In genomic region chr14:23061995-23062394, GRCh38 we compare ENCODE assay signal across 11 cellular contexts. TPM values are rescaled to one million over a fixed set of nuclear protein-coding genes. Genes with fewer than 3 reads are reported as not detected.
DNase-seq lines count a peak whose midpoint lies in the region; ATAC-seq and TF ChIP-seq lines count a peak whose summit lies in the region.
"Had no signal": no experiment of that assay in that cellular context is flagged by ENCODE, and none has a peak within 500 bp of the region (broad histone marks: within the 10 kb centered on the region; RNA-seq: fewer than 3 reads in every experiment).

No MANE protein-coding gene starts in this region.

- peak overlapping the region; percentile 72 for H3K27ac ChIP-seq in RWPE2 (ENCODE audit: poor library complexity, severe bottlenecking)

- in situ Hi-C loops in Caki2 (cut with HindIII; ENCODE audit: low pct_unique_long_range_greater_than_20kb, low sequenced_read_pairs), result no loop called here

- peak; percentile 82 for DNase-seq in Caki2 (ENCODE audit: low read depth)
- peak; percentile 87 for DNase-seq in RWPE2 (ENCODE audit: low spot score)
- peak; percentile 97 for DNase-seq in fibroblast of villous mesenchyme (ENCODE audit: low read depth)
- peak; percentile 74 for DNase-seq in posterior vena cava (ENCODE audit: low spot score)
- DNase-seq in NCI-H524 (lab: John Stamatoyannopoulos, UW), result no peak
- DNase-seq in CD1c-positive myeloid dendritic cell (ENCODE audit: extremely low spot score), result no peak
- no peak for DNase-seq in NCI-H128 (lab: John Stamatoyannopoulos, UW; ENCODE audit: unreplicated experiment)

- H3K27me3 ChIP-seq in RWPE2 (ENCODE audit: insufficient read depth, poor library complexity, severe bottlenecking), result no peaks in the 10 kb centered on the region

- H3K4me3 ChIP-seq in RWPE2 (ENCODE audit: severe bottlenecking), result no peak overlapping the region
- no peak overlapping the region for H3K4me3 ChIP-seq in fibroblast of villous mesenchyme (ENCODE audit: low read depth, low read length)

- H3K4me1 ChIP-seq in RWPE2 (ENCODE audit: insufficient read depth, poor library complexity, severe bottlenecking), result peaks cover 13% of the 10 kb centered on the region

- peak; percentile 66 for ATAC-seq in RWPE2 (ENCODE audit: low read depth)
- no peak for ATAC-seq in GM21367 (IDR thresholded peaks at IDR 0.05; ENCODE audit: unreplicated experiment)
- ATAC-seq: stimulated activated memory B cell treated with anti-CD40 and anti-IgM and Interleukin-4, amounts not matched to agents 10 μg/mL and 1 μg/mL and 100 μg/mL, for 72 hours had no signal

- H3K36me3 ChIP-seq in RWPE2 (ENCODE audit: low read depth), result peaks cover 84% of the 10 kb centered on the region

- intact Hi-C loops in posterior vena cava (cut with DNase I), result no loop called here

- no peaks in the 10 kb centered on the region for H3K9me3 ChIP-seq in RWPE2 (ENCODE audit: severe bottlenecking)

- no peak for TF ChIP-seq CTCF in RWPE2 (IDR thresholded peaks at IDR 0.05; ENCODE audit: poor library complexity, severe bottlenecking)
- TF ChIP-seq CTCF in fibroblast of villous mesenchyme (IDR thresholded peaks at IDR 0.05; ENCODE audit: insufficient read depth, low read depth, low read length), result no peak

RNA-seq across cellular contexts. Expression of gene CDH24, which starts 4.7 kb away (rescaled TPM):
- total RNA-seq in Caki2 (2014; rRNA removed; shearing (Covaris generic); ENCODE audit: low replicate concordance), result 7.6 and 9.5 TPM in 2 replicates
- total RNA-seq in fibroblast of villous mesenchyme (6.4 and 10.8 TPM in 2 replicates), posterior vena cava (1 to 10 TPM; 1.8 to 2.9 TPM)

RNA-seq across cellular contexts. Expression of gene PSMB11, which starts 20.0 kb away (rescaled TPM):
- total RNA-seq in Caki2 (2014; rRNA removed; shearing (Covaris generic); ENCODE audit: low replicate concordance), result not detected in 2 replicates
- total RNA-seq in fibroblast of villous mesenchyme, result not detected in 2 replicates
- total RNA-seq in posterior vena cava, result not detected
- total RNA-seq: activated T-helper 2 cell treated with anti-CD3 and anti-CD28 coated beads, Interferon-gamma antibody, Interleukin-2, Interleukin-4, amounts not matched to agents 10 μg/mL and 5 μg/mL and 100 μg/mL, durations not matched to agents 14 hours and 24 hours and 36 hours; mononuclear cell had no signal

RNA-seq across cellular contexts. Expression of gene PSMB5, which starts 27.3 kb away (rescaled TPM):
- 225 and 270 TPM in 2 replicates for total RNA-seq in Caki2 (2014; rRNA removed; shearing (Covaris generic); ENCODE audit: low replicate concordance)
- 178 and 196 TPM in 2 replicates for total RNA-seq in fibroblast of villous mesenchyme
- total RNA-seq in posterior vena cava, result 10 to 100 TPM; 71.5 to 78.8 TPM

RNA-seq across cellular contexts. Expression of gene ACIN1, which starts 32.9 kb away (rescaled TPM):
- total RNA-seq in Caki2 (2014; rRNA removed; shearing (Covaris generic); ENCODE audit: low replicate concordance), result 31.6 and 49.1 TPM in 2 replicates
- total RNA-seq in fibroblast of villous mesenchyme, result 93.1 and 106 TPM in 2 replicates
- total RNA-seq in posterior vena cava, result 100 to 1,000 TPM in 1 of 2 donors, 10 to 100 TPM in 1; 85.9 to 112 TPM

RNA-seq across cellular contexts. Expression of gene C14orf119, which starts 33.3 kb away (rescaled TPM):
- 35.2 and 57.1 TPM in 2 replicates for total RNA-seq in Caki2 (2014; rRNA removed; shearing (Covaris generic); ENCODE audit: low replicate concordance)
- total RNA-seq in fibroblast of villous mesenchyme (48.0 and 66.1 TPM in 2 replicates), posterior vena cava (10 to 100 TPM; 35.2 to 38.7 TPM)

Comparison
In these comparisons a context has a peak if more than half of its experiments do, and no peak if none do; other contexts are left out.
1. DNase-seq: peak in Caki2 (single experiment), RWPE2 (single experiment), fibroblast of villous mesenchyme (single experiment) and posterior vena cava (single experiment); none in NCI-H524 (0 of 2), CD1c-positive myeloid dendritic cell (single experiment) and NCI-H128 (single experiment).